In genomic region chr12:43113153-43113552, GRCh38 we compare ENCODE assay signal across 16 cellular contexts.
DNase-seq lines count a peak whose midpoint lies in the region; ATAC-seq, FAIRE-seq and TF ChIP-seq lines count a peak whose summit lies in the region.
"Had no signal": no experiment of that assay in that cellular context is flagged by ENCODE, and none has a peak within 500 bp of the region (broad histone marks: within the 10 kb centered on the region; RNA-seq: fewer than 3 reads in every experiment).

No MANE protein-coding gene starts in this region.

- POLR2A ChIA-PET in PC-3 (lab: Charles Lee; ENCODE audit: unreplicated experiment), result no interaction called here

- H3K4me2 ChIP-seq in osteoblast (ENCODE audit: insufficient read depth, low read length) (no peak overlapping the region), PC-3 (ENCODE audit: low read length) (no peak overlapping the region)

- H3K36me3 ChIP-seq in osteoblast (ENCODE audit: insufficient read depth, low read length), result no peaks in the 10 kb centered on the region
- no peaks in the 10 kb centered on the region for H3K36me3 ChIP-seq in PC-3 (ENCODE audit: low read depth, low read length)

- H3K9me3 ChIP-seq in osteoblast (ENCODE audit: low read depth, low read length) (no peaks in the 10 kb centered on the region), PC-3 (ENCODE audit: low read length) (no peaks in the 10 kb centered on the region)

- no peak overlapping the region for H3K4me3 ChIP-seq in osteoblast (ENCODE audit: insufficient read depth, low read length)
- no peak overlapping the region for H3K4me3 ChIP-seq in PC-3 (ENCODE audit: low read length)
- H3K4me3 ChIP-seq: mucosa of descending colon had no signal

- H3K9ac ChIP-seq in PC-3 (ENCODE audit: low read length), result no peak overlapping the region

- H2AFZ ChIP-seq in osteoblast (ENCODE audit: low read length) (no peak overlapping the region), PC-3 (ENCODE audit: low read length) (no peak overlapping the region)

- H3K79me2 ChIP-seq in osteoblast (ENCODE audit: insufficient read depth, low read length), result no peaks in the 10 kb centered on the region
- H3K79me2 ChIP-seq in PC-3 (ENCODE audit: low read length), result no peaks in the 10 kb centered on the region

- no peaks in the 10 kb centered on the region for H3K9me2 ChIP-seq in PC-3 (replicated peaks; ENCODE audit: low read length)

- no peaks in the 10 kb centered on the region for H3K27me3 ChIP-seq in osteoblast (ENCODE audit: insufficient read depth, low read length)
- no peaks in the 10 kb centered on the region for H3K27me3 ChIP-seq in PC-3 (ENCODE audit: low read length)

- H4K20me1 ChIP-seq in osteoblast (ENCODE audit: insufficient read depth, low read length) (no peaks in the 10 kb centered on the region), PC-3 (ENCODE audit: low read length) (no peaks in the 10 kb centered on the region)

- CTCF ChIA-PET in PC-3 (lab: Charles Lee), result no interaction called here

- H3K27ac ChIP-seq in osteoblast (ENCODE audit: low read depth, low read length) (no peak overlapping the region), PC-3 (ENCODE audit: low read length) (no peak overlapping the region)

- ATAC-seq in PC-3, result no peak
- ATAC-seq: CD8-positive, alpha-beta T cell; mucosa of descending colon; stimulated activated naive CD8-positive, alpha-beta T cell treated with anti-CD3 and anti-CD28 coated beads, Interleukin-15, amount 100 ng/mL, for 72 hours had no signal

- H3K4me1 ChIP-seq in osteoblast (ENCODE audit: insufficient read depth, low read length) (peaks cover 4% of the 10 kb centered on the region), PC-3 (ENCODE audit: insufficient read depth, low read length) (no peaks in the 10 kb centered on the region)

- no peak for TF ChIP-seq POLR2A in erythroblast (IDR thresholded peaks at IDR 0.05; ENCODE audit: low read length)

- intact Hi-C loops in PC-3 (cut with micrococcal nuclease), result no loop called here

- no TSS peak for BruUV-seq in PC-3 (replicated peaks; lab: Mats Ljungman, UMichigan)

- FAIRE-seq in RCC 7860 (lab: Jason Lieb, UNC), result peak; percentile 26

- no peaks in the 10 kb centered on the region for H3F3A ChIP-seq in PC-3 (ENCODE audit: low read length, unreplicated experiment)

- TF ChIP-seq CTCF in osteoblast (IDR thresholded peaks at IDR 0.05; ENCODE audit: extremely low read depth, low read depth, low read length), result peak; percentile 9
- no peak for TF ChIP-seq CTCF in PC-3 (conservative IDR thresholded peaks at IDR 0.05; ENCODE audit: low read depth, low read length)

- DNase-seq in GM04504 (ENCODE audit: low read depth), result peak; percentile 4
- DNase-seq in RCC 7860 (ENCODE audit: low spot score), result no peak
- DNase-seq in erythroblast (lab: John Stamatoyannopoulos, UW), result peak; percentile 10 to 26
- DNase-seq in osteoblast (ENCODE audit: insufficient read length, low spot score, missing footprints), result no peak
- no peak for DNase-seq in NCI-H2227 treated with DMSO at 0.1 percent for 48 hours (lab: John Stamatoyannopoulos, UW)
- DNase-seq in NCI-H1092 (lab: John Stamatoyannopoulos, UW), result no peak
- DNase-seq in PC-3, result no peak
- no peak for DNase-seq in A172 (ENCODE audit: low spot score)
- DNase-seq: amygdala; CD8-positive, alpha-beta T cell; effector memory CD4-positive, alpha-beta T cell; mucosa of descending colon; NCI-H1105 treated with DMSO at 0.1 percent for 48 hours; NCI-H524 treated with DMSO at 0.1 percent for 48 hours; stimulated activated CD4-positive, alpha-beta T cell treated with anti-CD3 and anti-CD28 coated beads, Interleukin-4, amount 100 ng/mL, for 24 hours; stimulated activated naive CD8-positive, alpha-beta T cell treated with anti-CD3 and anti-CD28 coated beads, Interleukin-15, amount 100 ng/mL, for 72 hours had no signal

Comparison
In these comparisons a context has a peak if more than half of its experiments do, and no peak if none do; other contexts are left out.
1. DNase-seq: peak in GM04504 (single experiment) and erythroblast (2 of 2); none in RCC 7860 (single experiment), osteoblast (single experiment), NCI-H2227 treated with DMSO at 0.1 percent for 48 hours (single experiment), NCI-H1092 (single experiment), PC-3 (single experiment) and A172 (single experiment).